Comparison of ENCODE assay signal across 1 cellular context in genomic region chr4:156959298-156959702, GRCh38.
TF ChIP-seq lines count a peak whose summit lies in the region.

No MANE protein-coding gene starts in this region.

TF ChIP-seq in HEK293, 187 proteins besides CTCF, POLR2A, EP300 and RAD21 (continued from another document and continues in another):
- TF ChIP-seq ZNF692 (tag by site-specific recombination; IDR thresholded peaks at IDR 0.05) (no peak), ZBTB17 (tag by site-specific recombination; IDR thresholded peaks at IDR 0.05) (peak; percentile 1; the same call in 1 of the 2 replicates), GLI4 (tag by site-specific recombination; IDR thresholded peaks at IDR 0.05) (no peak), ZNF707 (tag by site-specific recombination; IDR thresholded peaks at IDR 0.05) (no peak), OSR2 (tag by site-specific recombination; IDR thresholded peaks at IDR 0.05) (peak; percentile 90), BCL11B (tag by site-specific recombination; IDR thresholded peaks at IDR 0.05; ENCODE audit: low read depth) (peak; percentile 16; the same call in 1 of the 2 replicates), ZNF529 (tag by site-specific recombination; IDR thresholded peaks at IDR 0.05; ENCODE audit: insufficient replicate concordance) (no peak), ZSCAN30 (tag by site-specific recombination; IDR thresholded peaks at IDR 0.05) (peak; percentile 74), OVOL3 (tag by site-specific recombination; IDR thresholded peaks at IDR 0.05) (0 out of 2 replicates have a peak, but pooled peaks have one; percentile 60), ZNF621 (tag by site-specific recombination; IDR thresholded peaks at IDR 0.05) (no peak), ZNF677 (tag by site-specific recombination; IDR thresholded peaks at IDR 0.05) (no peak), PRDM10 (tag by site-specific recombination; IDR thresholded peaks at IDR 0.05) (peak; percentile 83), ZBTB44 (tag by site-specific recombination; IDR thresholded peaks at IDR 0.05) (peak; percentile 64; the same call in 1 of the 2 replicates), BCL6B (tag by site-specific recombination; IDR thresholded peaks at IDR 0.05) (peak; percentile 88), GLI2 (tag by site-specific recombination; IDR thresholded peaks at IDR 0.05; ENCODE audit: borderline replicate concordance, low read depth) (peak; percentile 85), ZEB2 (tag by site-specific recombination; IDR thresholded peaks at IDR 0.05) (peak; percentile 68), TCF7L2 (IDR thresholded peaks at IDR 0.05; ENCODE audit: borderline replicate concordance, low read depth, low read length) (no peak), ZNF664 (tag by site-specific recombination; IDR thresholded peaks at IDR 0.05) (0 out of 2 replicates have a peak, but pooled peaks have one; percentile 7), HOXC10 (CRISPR knock-in tag; IDR thresholded peaks at IDR 0.05) (no peak), REST (tag by site-specific recombination; IDR thresholded peaks at IDR 0.05) (no peak), GFI1B (tag by site-specific recombination; IDR thresholded peaks at IDR 0.05) (0 out of 2 replicates have a peak, but pooled peaks have one; percentile 33), FEZF1 (tag by site-specific recombination; IDR thresholded peaks at IDR 0.05) (peak; percentile 93), SP3 (tag by site-specific recombination; IDR thresholded peaks at IDR 0.05) (no peak), PRDM2 (tag by site-specific recombination; IDR thresholded peaks at IDR 0.05; ENCODE audit: borderline replicate concordance) (no peak), ZNF311 (tag by site-specific recombination; IDR thresholded peaks at IDR 0.05; ENCODE audit: borderline replicate concordance) (no peak), ZSCAN4 (tag by site-specific recombination; IDR thresholded peaks at IDR 0.05) (peak; percentile 44; the same call in 1 of the 2 replicates), ZBTB10 (tag by site-specific recombination; IDR thresholded peaks at IDR 0.05) (no peak), PRDM4 (tag by site-specific recombination; IDR thresholded peaks at IDR 0.05) (peak; percentile 89)
